1 cellular context compared by ENCODE assay signal in the genomic region with DNA sequence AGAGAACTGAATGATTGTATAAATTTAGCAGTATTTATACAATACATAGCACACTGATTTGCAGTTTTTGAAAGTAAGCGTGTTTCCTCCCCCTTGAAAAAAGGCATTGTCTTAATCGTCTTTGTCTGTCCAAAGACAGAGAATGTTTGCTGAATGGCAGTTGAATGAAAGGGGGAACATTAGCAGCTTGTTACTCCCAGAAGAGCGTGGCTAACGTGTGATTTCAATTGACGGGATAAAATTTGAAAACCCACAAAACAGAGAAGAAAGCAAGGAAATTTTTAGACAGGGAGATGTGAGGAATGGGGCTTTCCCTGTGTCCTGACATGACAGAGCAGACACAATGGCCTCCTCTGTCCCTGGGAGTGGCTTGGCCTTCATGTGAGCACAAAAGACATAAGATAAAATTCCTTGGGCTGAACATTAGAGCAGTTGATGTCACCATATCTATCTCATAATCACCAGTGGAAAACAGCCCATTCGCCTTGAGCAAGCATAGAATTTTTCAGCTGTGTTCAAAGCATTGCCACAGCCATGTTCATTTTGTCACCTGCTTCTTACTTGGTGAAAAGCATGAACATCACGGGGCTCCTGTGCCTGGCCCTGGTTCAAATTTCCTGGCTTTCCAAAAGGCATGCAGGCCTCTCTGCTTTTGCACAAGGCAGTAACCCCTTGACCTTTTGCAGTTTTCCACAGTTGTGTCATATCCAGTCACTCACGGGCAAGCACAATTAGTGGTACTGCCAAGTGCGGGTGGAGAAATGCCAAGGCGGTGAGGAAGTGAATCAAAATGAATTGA.
TF ChIP-seq lines count a peak whose summit lies in the region.

No MANE protein-coding gene starts in this region.

TF ChIP-seq in HepG2, 621 proteins besides CTCF, POLR2A, EP300 and RAD21 (continued from another document):
- TF ChIP-seq, protein P1, sequence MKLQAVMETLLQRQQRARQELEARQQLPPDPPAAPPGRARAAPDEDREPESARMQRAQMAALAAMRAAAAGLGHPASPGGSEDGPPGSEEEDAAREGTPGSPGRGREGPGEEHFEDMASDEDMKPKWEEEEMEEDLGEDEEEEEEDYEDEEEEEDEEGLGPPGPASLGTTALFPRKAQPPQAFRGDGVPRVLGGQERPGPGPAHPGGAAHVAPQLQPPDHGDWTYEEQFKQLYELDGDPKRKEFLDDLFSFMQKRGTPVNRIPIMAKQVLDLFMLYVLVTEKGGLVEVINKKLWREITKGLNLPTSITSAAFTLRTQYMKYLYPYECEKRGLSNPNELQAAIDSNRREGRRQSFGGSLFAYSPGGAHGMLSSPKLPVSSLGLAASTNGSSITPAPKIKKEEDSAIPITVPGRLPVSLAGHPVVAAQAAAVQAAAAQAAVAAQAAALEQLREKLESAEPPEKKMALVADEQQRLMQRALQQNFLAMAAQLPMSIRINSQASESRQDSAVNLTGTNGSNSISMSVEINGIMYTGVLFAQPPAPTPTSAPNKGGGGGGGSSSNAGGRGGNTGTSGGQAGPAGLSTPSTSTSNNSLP (IDR thresholded peaks at IDR 0.05; ENCODE audit: low read depth, low read length): 0 out of 2 replicates have a peak, but pooled peaks have one; percentile 23
- TF ChIP-seq CEBPB (IDR thresholded peaks at IDR 0.05; ENCODE audit: borderline replicate concordance, low read depth, low read length) (no peak), NR2F6 (IDR thresholded peaks at IDR 0.05) (peak; percentile 82), NR2F6 (CRISPR knock-in tag; IDR thresholded peaks at IDR 0.05) (no peak)
